Comparison of ENCODE assay signal across 11 cellular contexts in genomic region chr12:52925717-52926595, GRCh38. TPM values are rescaled to one million over a fixed set of nuclear protein-coding genes. Genes with fewer than 3 reads are reported as not detected.
DNase-seq lines count a peak whose midpoint lies in the region; ATAC-seq and TF ChIP-seq lines count a peak whose summit lies in the region.
"Had no signal": no experiment of that assay in that cellular context is flagged by ENCODE, and none has a peak within 500 bp of the region (broad histone marks: within the 10 kb centered on the region; RNA-seq: fewer than 3 reads in every experiment).

No MANE protein-coding gene starts in this region.

- POLR2A ChIA-PET in AG04450 (lab: Yijun Ruan, JAX): interaction anchor here (1.1 kb wide), 1 partner anchor 46 kb away, joined by 7 read pairs; no protein-coding TSS in a partner anchor

- H3K36me3 ChIP-seq in left lung: no peaks in the 10 kb centered on the region

- peaks cover 15 to 17% of the 10 kb centered on the region in 2 donors for H3K4me1 ChIP-seq in left lung

- H3K27me3 ChIP-seq in AG04450 (ENCODE audit: control insufficient read depth, insufficient read depth, low read length): no peaks in the 10 kb centered on the region
- no peaks in the 10 kb centered on the region for H3K27me3 ChIP-seq in left lung

- TF ChIP-seq CTCF in AG04450 (IDR thresholded peaks at IDR 0.05; ENCODE audit: low read depth, low read length): no peak
- no peak for TF ChIP-seq CTCF in left lung (IDR thresholded peaks at IDR 0.05)

- ATAC-seq in SK-N-SH treated with all-trans-retinoic acid at 6 μM for 48 hours: peak; percentile 6
- peak; percentile 75 for ATAC-seq in left lung
- no peak for ATAC-seq in HG02938 (IDR thresholded peaks at IDR 0.05; ENCODE audit: unreplicated experiment)
- ATAC-seq in HG03139 (IDR thresholded peaks at IDR 0.05; ENCODE audit: unreplicated experiment): no peak

- H3K27ac ChIP-seq in AG04450 (ENCODE audit: low read depth, low read length) (peak overlapping the region; percentile 91), left lung (peak overlapping the region; percentile 71 to 80)
- H3K27ac ChIP-seq: skin epidermis had no signal

- DNase-seq in AG04450 (ENCODE audit: low read depth, low spot score): no peak
- DNase-seq in NCI-H1105 (lab: John Stamatoyannopoulos, UW): peak; percentile 52
- peak in 1 of 2 donors; percentile 66 for DNase-seq in left lung
- no peak for DNase-seq in GF-D8 (lab: John Stamatoyannopoulos, UW)
- DNase-seq in inferior parietal cortex (ENCODE audit: extremely low spot score): no peak
- DNase-seq: activated CD4-positive, alpha-beta memory T cell treated with anti-CD3 and anti-CD28 coated beads, Interleukin-2, amount 10 ng/mL, durations not matched to agents 7 days and 5 days; cortex of kidney had no signal

- intact Hi-C loops in left lung (cut with DNase I): no loop called here

- CTCF ChIA-PET in AG04450 (lab: Charles Lee): interaction anchor here (0.6 to 5.9 kb wide), 4 partner anchors 41 to 1671 kb away, joined by 3 to 32 read pairs (median 16); no protein-coding TSS in a partner anchor

- H3K9me3 ChIP-seq in AG04450 (ENCODE audit: control insufficient read depth, insufficient read depth, low read length) (no peaks in the 10 kb centered on the region), left lung (no peaks in the 10 kb centered on the region)

- no peak overlapping the region for H3K4me3 ChIP-seq in AG04450 (ENCODE audit: low read depth, low read length)
- no peak overlapping the region for H3K4me3 ChIP-seq in left lung
- H3K4me3 ChIP-seq: skin epidermis had no signal

TF ChIP-seq in SK-N-SH treated with all-trans-retinoic acid at 6 μM for 48 hours, 23 proteins besides CTCF, POLR2A, EP300 and RAD21:
- TF ChIP-seq ISL1 (CRISPR knock-in tag; IDR thresholded peaks at IDR 0.05): no peak
- TF ChIP-seq PPARA (CRISPR knock-in tag; IDR thresholded peaks at IDR 0.05; ENCODE audit: borderline replicate concordance): no peak
- TF ChIP-seq RARB (CRISPR knock-in tag; IDR thresholded peaks at IDR 0.05): no peak
- TF ChIP-seq, protein P1, sequence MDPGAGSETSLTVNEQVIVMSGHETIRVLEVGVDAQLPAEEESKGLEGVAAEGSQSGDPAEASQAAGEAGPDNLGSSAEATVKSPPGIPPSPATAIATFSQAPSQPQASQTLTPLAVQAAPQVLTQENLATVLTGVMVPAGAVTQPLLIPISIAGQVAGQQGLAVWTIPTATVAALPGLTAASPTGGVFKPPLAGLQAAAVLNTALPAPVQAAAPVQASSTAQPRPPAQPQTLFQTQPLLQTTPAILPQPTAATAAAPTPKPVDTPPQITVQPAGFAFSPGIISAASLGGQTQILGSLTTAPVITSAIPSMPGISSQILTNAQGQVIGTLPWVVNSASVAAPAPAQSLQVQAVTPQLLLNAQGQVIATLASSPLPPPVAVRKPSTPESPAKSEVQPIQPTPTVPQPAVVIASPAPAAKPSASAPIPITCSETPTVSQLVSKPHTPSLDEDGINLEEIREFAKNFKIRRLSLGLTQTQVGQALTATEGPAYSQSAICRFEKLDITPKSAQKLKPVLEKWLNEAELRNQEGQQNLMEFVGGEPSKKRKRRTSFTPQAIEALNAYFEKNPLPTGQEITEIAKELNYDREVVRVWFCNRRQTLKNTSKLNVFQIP (CRISPR knock-in tag; IDR thresholded peaks at IDR 0.05; ENCODE audit: borderline replicate concordance, low read depth): no peak
- TF ChIP-seq BACH2 (CRISPR knock-in tag; IDR thresholded peaks at IDR 0.05; ENCODE audit: borderline replicate concordance): no peak
- no peak for TF ChIP-seq ESRRG (CRISPR knock-in tag; IDR thresholded peaks at IDR 0.05)
- TF ChIP-seq ZNF8 (CRISPR knock-in tag; IDR thresholded peaks at IDR 0.05): no peak
- no peak for TF ChIP-seq OSR1 (CRISPR knock-in tag; IDR thresholded peaks at IDR 0.05)
- TF ChIP-seq GLIS3 (CRISPR knock-in tag; IDR thresholded peaks at IDR 0.05): no peak
- no peak for TF ChIP-seq ZC3H10 (CRISPR knock-in tag; IDR thresholded peaks at IDR 0.05)
- TF ChIP-seq TCF4 (CRISPR knock-in tag; IDR thresholded peaks at IDR 0.05; ENCODE audit: borderline replicate concordance): no peak
- no peak for TF ChIP-seq TSHZ2 (CRISPR knock-in tag; IDR thresholded peaks at IDR 0.05)
- no peak for TF ChIP-seq SNAI2 (CRISPR knock-in tag; IDR thresholded peaks at IDR 0.05)
- TF ChIP-seq CSDC2 (CRISPR knock-in tag; IDR thresholded peaks at IDR 0.05): no peak
- TF ChIP-seq, protein P2, sequence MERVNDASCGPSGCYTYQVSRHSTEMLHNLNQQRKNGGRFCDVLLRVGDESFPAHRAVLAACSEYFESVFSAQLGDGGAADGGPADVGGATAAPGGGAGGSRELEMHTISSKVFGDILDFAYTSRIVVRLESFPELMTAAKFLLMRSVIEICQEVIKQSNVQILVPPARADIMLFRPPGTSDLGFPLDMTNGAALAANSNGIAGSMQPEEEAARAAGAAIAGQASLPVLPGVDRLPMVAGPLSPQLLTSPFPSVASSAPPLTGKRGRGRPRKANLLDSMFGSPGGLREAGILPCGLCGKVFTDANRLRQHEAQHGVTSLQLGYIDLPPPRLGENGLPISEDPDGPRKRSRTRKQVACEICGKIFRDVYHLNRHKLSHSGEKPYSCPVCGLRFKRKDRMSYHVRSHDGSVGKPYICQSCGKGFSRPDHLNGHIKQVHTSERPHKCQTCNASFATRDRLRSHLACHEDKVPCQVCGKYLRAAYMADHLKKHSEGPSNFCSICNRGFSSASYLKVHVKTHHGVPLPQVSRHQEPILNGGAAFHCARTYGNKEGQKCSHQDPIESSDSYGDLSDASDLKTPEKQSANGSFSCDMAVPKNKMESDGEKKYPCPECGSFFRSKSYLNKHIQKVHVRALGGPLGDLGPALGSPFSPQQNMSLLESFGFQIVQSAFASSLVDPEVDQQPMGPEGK (CRISPR knock-in tag; IDR thresholded peaks at IDR 0.05; ENCODE audit: borderline replicate concordance): no peak
- no peak for TF ChIP-seq ZNF565 (CRISPR knock-in tag; conservative IDR thresholded peaks at IDR 0.05; ENCODE audit: low read depth)
- TF ChIP-seq ZFP30 (CRISPR knock-in tag; IDR thresholded peaks at IDR 0.05): no peak
- TF ChIP-seq, protein P3, sequence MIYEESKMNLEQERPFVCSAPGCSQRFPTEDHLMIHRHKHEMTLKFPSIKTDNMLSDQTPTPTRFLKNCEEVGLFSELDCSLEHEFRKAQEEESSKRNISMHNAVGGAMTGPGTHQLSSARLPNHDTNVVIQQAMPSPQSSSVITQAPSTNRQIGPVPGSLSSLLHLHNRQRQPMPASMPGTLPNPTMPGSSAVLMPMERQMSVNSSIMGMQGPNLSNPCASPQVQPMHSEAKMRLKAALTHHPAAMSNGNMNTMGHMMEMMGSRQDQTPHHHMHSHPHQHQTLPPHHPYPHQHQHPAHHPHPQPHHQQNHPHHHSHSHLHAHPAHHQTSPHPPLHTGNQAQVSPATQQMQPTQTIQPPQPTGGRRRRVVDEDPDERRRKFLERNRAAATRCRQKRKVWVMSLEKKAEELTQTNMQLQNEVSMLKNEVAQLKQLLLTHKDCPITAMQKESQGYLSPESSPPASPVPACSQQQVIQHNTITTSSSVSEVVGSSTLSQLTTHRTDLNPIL (CRISPR knock-in tag; IDR thresholded peaks at IDR 0.05; ENCODE audit: low read depth): no peak
- TF ChIP-seq ZNF70 (CRISPR knock-in tag; IDR thresholded peaks at IDR 0.05): no peak

RNA-seq across cellular contexts. Expression of gene KRT8, which starts 21.1 kb away (rescaled TPM):
- 18.2 and 22.1 TPM in 2 replicates for polyA plus RNA-seq in AG04450 (2011; rRNA removed)
- polyA minus RNA-seq in AG04450 (2011; rRNA and poly(A)+ RNA removed): 13.1 and 17.7 TPM in 2 replicates
- total RNA-seq in left lung: 1,000 to 10,000 TPM in 1 of 2 donors, 100 to 1,000 TPM in 1; 583 to 1,126 TPM

RNA-seq across cellular contexts. Expression of gene KRT18, which starts 23.0 kb away (rescaled TPM):
- 71.6 and 85.6 TPM in 2 replicates for polyA plus RNA-seq in AG04450 (2011; rRNA removed)
- 75.0 and 87.0 TPM in 2 replicates for polyA minus RNA-seq in AG04450 (2011; rRNA and poly(A)+ RNA removed)
- 100 to 1,000 TPM; 447 to 667 TPM for total RNA-seq in left lung

Comparison
In these comparisons a context has a peak if more than half of its experiments do, and no peak if none do; other contexts are left out.
1. ATAC-seq: peak in SK-N-SH treated with all-trans-retinoic acid at 6 μM for 48 hours (single experiment) and left lung (single experiment); none in HG02938 (single experiment) and HG03139 (single experiment).